ENCODE assay signal across 14 cellular contexts in genomic region chr6:106913676-106914280, GRCh38.
A peak's percentile ranks its signal among the peaks of the same experiment; 100 is the strongest.
DNase-seq lines count a peak whose midpoint lies in the region; ATAC-seq and TF ChIP-seq lines count a peak whose summit lies in the region.
"Had no signal": no experiment of that assay in that cellular context is flagged by ENCODE, and none has a peak within 500 bp of the region (broad histone marks: within the 10 kb centered on the region; RNA-seq: fewer than 3 reads in every experiment).

No MANE protein-coding gene starts in this region.

- no peaks in the 10 kb centered on the region for H3K27me3 ChIP-seq in left lung
- H3K27me3 ChIP-seq: dorsolateral prefrontal cortex had no signal

- H3K27me3 Mint-ChIP-seq in effector memory CD8-positive, alpha-beta T cell = peaks cover 10 to 17% of the 10 kb centered on the region in 2 donors

- H3K36me3 Mint-ChIP-seq in effector memory CD8-positive, alpha-beta T cell (ENCODE audit: insufficient read depth) = no peaks in the 10 kb centered on the region
- H3K36me3 Mint-ChIP-seq: activated naive CD4-positive, alpha-beta T cell treated with anti-CD3 and anti-CD28 coated beads, Interleukin-2, amount 50 U/mL, for 24 hours had no signal

- H3K27ac Mint-ChIP-seq in effector memory CD8-positive, alpha-beta T cell = no peak overlapping the region
- H3K27ac Mint-ChIP-seq: activated naive CD4-positive, alpha-beta T cell treated with anti-CD3 and anti-CD28 coated beads, Interleukin-2, amount 50 U/mL, for 24 hours had no signal

- TF ChIP-seq CTCF in C4-2B (conservative IDR thresholded peaks at IDR 0.05) = no peak
- TF ChIP-seq CTCF in left lung (IDR thresholded peaks at IDR 0.05) = no peak

- DNase-seq in epithelial cell of prostate (ENCODE audit: low read depth, low spot score) = peak; percentile 97
- no peak for DNase-seq in RPMI8226
- no peak for DNase-seq in effector memory CD8-positive, alpha-beta T cell
- DNase-seq in NCI-H187 treated with DMSO at 0.1 percent for 48 hours (lab: John Stamatoyannopoulos, UW) = no peak
- DNase-seq in left lung = no peak
- DNase-seq: activated CD4-positive, CD25-positive, alpha-beta regulatory T cell; dorsolateral prefrontal cortex; H7; NCI-H1694 treated with DMSO at 0.1 percent for 48 hours; Right ventricle myocardium superior had no signal

- ATAC-seq in GM18858 (IDR thresholded peaks at IDR 0.05; ENCODE audit: unreplicated experiment) (peak; percentile 91), HG03095 (IDR thresholded peaks at IDR 0.05; ENCODE audit: unreplicated experiment) (peak; percentile 90), left lung (no peak)
- ATAC-seq in effector memory CD8-positive, alpha-beta T cell (replicated peaks) = no peak

- H3K36me3 ChIP-seq in left lung = no peaks in the 10 kb centered on the region

- H3K4me1 Mint-ChIP-seq in effector memory CD8-positive, alpha-beta T cell (ENCODE audit: low read depth in 2 of 2) = peaks cover 0 to 2% of the 10 kb centered on the region in 2 donors
- H3K4me1 Mint-ChIP-seq: activated naive CD4-positive, alpha-beta T cell treated with anti-CD3 and anti-CD28 coated beads, Interleukin-2, amount 50 U/mL, for 24 hours had no signal

- H3K4me3 ChIP-seq in left lung = no peak overlapping the region
- H3K4me3 ChIP-seq: dorsolateral prefrontal cortex had no signal

- H3K4me1 ChIP-seq in left lung = no peaks in the 10 kb centered on the region

- H3K9me3 ChIP-seq in left lung = no peaks in the 10 kb centered on the region

- intact Hi-C loops in left lung (cut with DNase I) = no loop called here

- no peaks in the 10 kb centered on the region for H3K9me3 Mint-ChIP-seq in effector memory CD8-positive, alpha-beta T cell
- H3K9me3 Mint-ChIP-seq: activated naive CD4-positive, alpha-beta T cell treated with anti-CD3 and anti-CD28 coated beads, Interleukin-2, amount 50 U/mL, for 24 hours had no signal

- H3K4me3 Mint-ChIP-seq in effector memory CD8-positive, alpha-beta T cell = no peak overlapping the region
- H3K4me3 Mint-ChIP-seq: activated naive CD4-positive, alpha-beta T cell treated with anti-CD3 and anti-CD28 coated beads, Interleukin-2, amount 50 U/mL, for 24 hours had no signal

- H3K27ac ChIP-seq in C4-2B (peak overlapping the region; percentile 69), epithelial cell of prostate (peak overlapping the region; percentile 95), left lung (no peak overlapping the region)
- H3K27ac ChIP-seq: dorsolateral prefrontal cortex had no signal

Comparison
In these comparisons a context has a peak if more than half of its experiments do, and no peak if none do; other contexts are left out.
1. H3K27ac ChIP-seq: peak in C4-2B (single experiment) and epithelial cell of prostate (single experiment); none in left lung (0 of 2).
2. ATAC-seq: peak in GM18858 (single experiment) and HG03095 (single experiment); none in effector memory CD8-positive, alpha-beta T cell (single experiment) and left lung (single experiment).